In genomic region chr14:22918809-22919600, GRCh38 we compare ENCODE assay signal across 8 cellular contexts. TPM values are rescaled to one million over a fixed set of nuclear protein-coding genes. Genes with fewer than 3 reads are reported as not detected.
A peak's percentile ranks its signal among the peaks of the same experiment; 100 is the strongest.
DNase-seq lines count a peak whose midpoint lies in the region; ATAC-seq and TF ChIP-seq lines count a peak whose summit lies in the region.

TSS of gene RBM23 (minus strand) at chr14:22919149.

- no peaks in the 10 kb centered on the region for H3K27me3 ChIP-seq in left ventricle myocardium inferior (ENCODE audit: low read depth)

- peaks cover 47% of the 10 kb centered on the region for H3K4me1 ChIP-seq in left ventricle myocardium inferior

- intact Hi-C loops in left ventricle myocardium inferior (cut with micrococcal nuclease): no loop called here

- H3K36me3 ChIP-seq in left ventricle myocardium inferior: peaks cover 34% of the 10 kb centered on the region

- ATAC-seq in HG02885 (IDR thresholded peaks at IDR 0.05; ENCODE audit: poor library complexity, unreplicated experiment) (peak; percentile 92), T-helper 17 cell (peak; percentile 90)

- H3K9me3 Mint-ChIP-seq in progenitor cell of endocrine pancreas (ENCODE audit: low read depth): no peaks in the 10 kb centered on the region

- TF ChIP-seq CTCF in left ventricle myocardium inferior (IDR thresholded peaks at IDR 0.05; ENCODE audit: borderline replicate concordance) (no peak), progenitor cell of endocrine pancreas (IDR thresholded peaks at IDR 0.05; ENCODE audit: unreplicated experiment) (no peak)

- H3K36me3 Mint-ChIP-seq in T-helper 17 cell (ENCODE audit: low read depth) (peaks cover 8% of the 10 kb centered on the region), progenitor cell of endocrine pancreas (ENCODE audit: insufficient read depth) (peaks cover 28% of the 10 kb centered on the region)

- peak within 1 kb of the TSS; percentile 95 for H3K27ac ChIP-seq in left ventricle myocardium inferior (replicated peaks)

- H3K27ac Mint-ChIP-seq in T-helper 17 cell: peak within 1 kb of the TSS; percentile 100
- H3K27ac Mint-ChIP-seq in progenitor cell of endocrine pancreas: peak within 1 kb of the TSS; percentile 100

- H3K4me3 Mint-ChIP-seq in T-helper 17 cell (peak within 1 kb of the TSS; percentile 94), progenitor cell of endocrine pancreas (ENCODE audit: low read depth) (peak within 1 kb of the TSS; percentile 92)

- TF ChIP-seq POLR2A in GM15510 (IDR thresholded peaks at IDR 0.05; ENCODE audit: borderline replicate concordance, extremely low read depth, insufficient read length): peak; percentile 52

- H3K4me3 ChIP-seq in left ventricle myocardium inferior: peak within 1 kb of the TSS; percentile 71

- peaks cover 29% of the 10 kb centered on the region for H3K4me1 Mint-ChIP-seq in T-helper 17 cell
- H3K4me1 Mint-ChIP-seq in progenitor cell of endocrine pancreas (ENCODE audit: low read depth): peaks cover 18% of the 10 kb centered on the region

- H3K27me3 Mint-ChIP-seq in T-helper 17 cell (no peaks in the 10 kb centered on the region), progenitor cell of endocrine pancreas (no peaks in the 10 kb centered on the region)

- H3K9me3 ChIP-seq in T-helper 17 cell (ENCODE audit: control insufficient read depth, low read length, poor library complexity, severe bottlenecking): no peaks in the 10 kb centered on the region
- no peaks in the 10 kb centered on the region for H3K9me3 ChIP-seq in left ventricle myocardium inferior (replicated peaks)

- DNase-seq in NCI-H1694 treated with DMSO at 0.1 percent for 48 hours (lab: John Stamatoyannopoulos, UW): peak; percentile 98
- peak; percentile 98 to 99 (median 98) for DNase-seq in T-helper 17 cell
- peak; percentile 90 to 100 (median 98) for DNase-seq in amygdala (lab: John Stamatoyannopoulos, UW)
- peak; percentile 100 for DNase-seq in left ventricle myocardium inferior
- DNase-seq in progenitor cell of endocrine pancreas (ENCODE audit: low spot score, unreplicated experiment): peak; percentile 99
- DNase-seq in ureter (ENCODE audit: low spot score): peak; percentile 100

RNA-seq across cellular contexts. Expression of gene RBM23, which starts in this region (rescaled TPM):
- total RNA-seq in T-helper 17 cell (10 to 100 TPM; 77.3 to 88.9 TPM), left ventricle myocardium inferior (42.1 TPM), progenitor cell of endocrine pancreas (110 and 118 TPM in 2 replicates), ureter (84.4 TPM)

Comparison
In these comparisons a context has a peak if more than half of its experiments do, and no peak if none do; other contexts are left out.
1. Peak in every context shown above with its lines: DNase-seq, ATAC-seq, H3K4me3 ChIP-seq and H3K27ac ChIP-seq.